Comparison of ENCODE assay signal across 1 cellular context in genomic region chr4:10123227-10124101, GRCh38.
A peak's percentile ranks its signal among the peaks of the same experiment; 100 is the strongest.
TF ChIP-seq lines count a peak whose summit lies in the region.

No MANE protein-coding gene starts in this region.

TF ChIP-seq in HepG2, 621 proteins besides CTCF, POLR2A, EP300 and RAD21 (continued from another document and continues in another):
- no peak for TF ChIP-seq SOX6 (IDR thresholded peaks at IDR 0.05)
- peak; percentile 65 for TF ChIP-seq SOX6 (CRISPR knock-in tag; IDR thresholded peaks at IDR 0.05)
- TF ChIP-seq NCOA5 (CRISPR knock-in tag; IDR thresholded peaks at IDR 0.05): no peak
- peak; percentile 67; the same call in 1 of the 2 replicates for TF ChIP-seq HOMEZ (CRISPR knock-in tag; IDR thresholded peaks at IDR 0.05; ENCODE audit: low read depth)
- TF ChIP-seq SOX5 (CRISPR knock-in tag; IDR thresholded peaks at IDR 0.05; ENCODE audit: borderline replicate concordance): peak; percentile 34; the same call in 1 of the 2 replicates
- no peak for TF ChIP-seq ZNF547 (CRISPR knock-in tag; IDR thresholded peaks at IDR 0.05)
- no peak for TF ChIP-seq USF2 (IDR thresholded peaks at IDR 0.05; ENCODE audit: low read depth, low read length)
- TF ChIP-seq USF2 (CRISPR knock-in tag; IDR thresholded peaks at IDR 0.05; ENCODE audit: borderline replicate concordance): 0 out of 2 replicates have a peak, but pooled peaks have one; percentile 41
- no peak for TF ChIP-seq ZBTB34 (CRISPR knock-in tag; IDR thresholded peaks at IDR 0.05)
- TF ChIP-seq GATAD1 (CRISPR knock-in tag; IDR thresholded peaks at IDR 0.05): no peak
- peak; percentile 37; the same call in 1 of the 2 replicates for TF ChIP-seq ZNF556 (CRISPR knock-in tag; IDR thresholded peaks at IDR 0.05; ENCODE audit: borderline replicate concordance)
- peak; percentile 52; the same call in 1 of the 2 replicates for TF ChIP-seq MXD4 (CRISPR knock-in tag; IDR thresholded peaks at IDR 0.05)
- TF ChIP-seq KDM5B (CRISPR knock-in tag; IDR thresholded peaks at IDR 0.05; ENCODE audit: borderline replicate concordance): peak; percentile 61; the same call in 1 of the 2 replicates
- no peak for TF ChIP-seq TEAD2 (CRISPR knock-in tag; IDR thresholded peaks at IDR 0.05)
- 0 out of 2 replicates have a peak, but pooled peaks have one; percentile 48 for TF ChIP-seq SAFB2 (CRISPR knock-in tag; IDR thresholded peaks at IDR 0.05; ENCODE audit: borderline replicate concordance, low read depth)
- no peak for TF ChIP-seq FOXP1 (IDR thresholded peaks at IDR 0.05)
- TF ChIP-seq FOXP1 (CRISPR knock-in tag; IDR thresholded peaks at IDR 0.05): no peak
- TF ChIP-seq CCDC6 (CRISPR knock-in tag; IDR thresholded peaks at IDR 0.05): no peak
- TF ChIP-seq RFXANK (CRISPR knock-in tag; IDR thresholded peaks at IDR 0.05): peak; percentile 30; the same call in 1 of the 2 replicates
- TF ChIP-seq MTA1 (CRISPR knock-in tag; IDR thresholded peaks at IDR 0.05; ENCODE audit: borderline replicate concordance): 0 out of 2 replicates have a peak, but pooled peaks have one; percentile 38
- no peak for TF ChIP-seq PHF8 (CRISPR knock-in tag; IDR thresholded peaks at IDR 0.05)
- TF ChIP-seq ZBTB3 (CRISPR knock-in tag; IDR thresholded peaks at IDR 0.05; ENCODE audit: borderline replicate concordance, low read depth): no peak
- peak; percentile 88 for TF ChIP-seq ZSCAN31 (CRISPR knock-in tag; IDR thresholded peaks at IDR 0.05; ENCODE audit: low read depth)
- 0 out of 2 replicates have a peak, but pooled peaks have one; percentile 28 for TF ChIP-seq ZFP91 (CRISPR knock-in tag; IDR thresholded peaks at IDR 0.05; ENCODE audit: borderline replicate concordance)
- peak; percentile 44; the same call in 1 of the 2 replicates for TF ChIP-seq DRAP1 (CRISPR knock-in tag; IDR thresholded peaks at IDR 0.05)
- no peak for TF ChIP-seq ZNF484 (CRISPR knock-in tag; IDR thresholded peaks at IDR 0.05; ENCODE audit: borderline replicate concordance, low read depth)
- TF ChIP-seq ZNF124 (CRISPR knock-in tag; IDR thresholded peaks at IDR 0.05): 0 out of 2 replicates have a peak, but pooled peaks have one; percentile 8
- TF ChIP-seq ZNF619 (CRISPR knock-in tag; IDR thresholded peaks at IDR 0.05): no peak
- TF ChIP-seq ZFP82 (CRISPR knock-in tag; IDR thresholded peaks at IDR 0.05; ENCODE audit: borderline replicate concordance): no peak
- peak; percentile 15; the same call in 1 of the 2 replicates for TF ChIP-seq ZBTB33 (CRISPR knock-in tag; IDR thresholded peaks at IDR 0.05)
- TF ChIP-seq KLF13 (CRISPR knock-in tag; IDR thresholded peaks at IDR 0.05): no peak
- 0 out of 2 replicates have a peak, but pooled peaks have one; percentile 65 for TF ChIP-seq ZNF891 (CRISPR knock-in tag; IDR thresholded peaks at IDR 0.05)
- no peak for TF ChIP-seq NFIC (IDR thresholded peaks at IDR 0.05; ENCODE audit: low read length)
- peak; percentile 97 for TF ChIP-seq ZNF281 (CRISPR knock-in tag; IDR thresholded peaks at IDR 0.05; ENCODE audit: borderline replicate concordance)
- no peak for TF ChIP-seq SP1 (IDR thresholded peaks at IDR 0.05)
- TF ChIP-seq SP1 (CRISPR knock-in tag; IDR thresholded peaks at IDR 0.05): peak; percentile 21; the same call in 1 of the 2 replicates
- TF ChIP-seq GRHL1 (CRISPR knock-in tag; conservative IDR thresholded peaks at IDR 0.05): no peak
- peak; percentile 46; the same call in 1 of the 2 replicates for TF ChIP-seq GATAD2A (CRISPR knock-in tag; IDR thresholded peaks at IDR 0.05)
- no peak for TF ChIP-seq ZNF652 (CRISPR knock-in tag; IDR thresholded peaks at IDR 0.05; ENCODE audit: borderline replicate concordance, low read depth)
- TF ChIP-seq ZIK1 (CRISPR knock-in tag; IDR thresholded peaks at IDR 0.05; ENCODE audit: borderline replicate concordance, low read depth): no peak
- TF ChIP-seq ZNF691 (CRISPR knock-in tag; IDR thresholded peaks at IDR 0.05; ENCODE audit: borderline replicate concordance, low read depth): 0 out of 2 replicates have a peak, but pooled peaks have one; percentile 22
- peak; percentile 36; the same call in 1 of the 2 replicates for TF ChIP-seq ZNF644 (CRISPR knock-in tag; IDR thresholded peaks at IDR 0.05; ENCODE audit: low read depth)
- TF ChIP-seq THAP11 (CRISPR knock-in tag; IDR thresholded peaks at IDR 0.05): 0 out of 2 replicates have a peak, but pooled peaks have one; percentile 19
- TF ChIP-seq HNF1B (CRISPR knock-in tag; IDR thresholded peaks at IDR 0.05): peak; percentile 84
- peak; percentile 48; the same call in 1 of the 2 replicates for TF ChIP-seq HIC2 (CRISPR knock-in tag; IDR thresholded peaks at IDR 0.05; ENCODE audit: low read depth)
